ENCODE assay signal across 33 cellular contexts in genomic region chrX:151515233-151515632, GRCh38. TPM values are rescaled to one million over a fixed set of nuclear protein-coding genes. Genes with fewer than 3 reads are reported as not detected.
"Had no signal": no experiment of that assay in that cellular context is flagged by ENCODE, and none has a peak within 500 bp of the region (broad histone marks: within the 10 kb centered on the region; RNA-seq: fewer than 3 reads in every experiment).

No MANE protein-coding gene starts in this region.

- H3K4me1 ChIP-seq: ascending aorta, colonic mucosa had no signal

- ATAC-seq: activated CD4-positive, alpha-beta T cell treated with anti-CD3 and anti-CD28 coated beads for 36 hours; activated CD4-positive, CD25-positive, alpha-beta regulatory T cell treated with anti-CD3 and anti-CD28 coated beads, Interleukin-2, amount 50 U/mL, for 24 hours; activated CD8-positive, alpha-beta T cell treated with anti-CD3 and anti-CD28 coated beads, Interleukin-2, amount 10 ng/mL, durations not matched to agents 7 days and 5 days; Right ventricle myocardium inferior; WTC11 had no signal

- H3K27me3 ChIP-seq: ascending aorta, cardiac muscle cell, colonic mucosa, MG63 had no signal

- DNase-seq: activated CD4-positive, alpha-beta T cell treated with anti-CD3 and anti-CD28 coated beads for 36 hours; activated CD4-positive, alpha-beta T cell treated with anti-CD3 and anti-CD28 coated beads, Interleukin-2, amount 10 ng/mL, durations not matched to agents 7 days and 5 days; activated CD4-positive, alpha-beta T cell treated with anti-CD3 and anti-CD28 coated beads, Interleukin-2, amount 50 U/mL, for 48 hours; activated CD8-positive, alpha-beta T cell treated with anti-CD3 and anti-CD28 coated beads, Interleukin-2, amount 10 ng/mL, durations not matched to agents 7 days and 5 days; activated gamma-delta T cell; activated naive CD4-positive, alpha-beta T cell treated with Interleukin-2 at 50 U/mL for 16 hours; activated naive CD8-positive, alpha-beta T cell treated with anti-CD3 and anti-CD28 coated beads, Interleukin-2, amount 10 ng/mL, durations not matched to agents 7 days and 5 days; activated T-cell treated with anti-CD3 and anti-CD28 coated beads, Interleukin-2, amount 50 U/mL, for 24 hours; amygdala; colonic mucosa; Kasumi-1; MG63; NCI-H1105 treated with DMSO at 0.1 percent for 48 hours; NCI-H1436; NCI-H1694; NCI-H1930; NCI-H2081 treated with DMSO at 0.1 percent for 48 hours; NCI-H226; NCI-H446 treated with DMSO at 0.1 percent for 48 hours; NCI-H524 treated with DMSO at 0.1 percent for 48 hours; NK-92 treated with Interleukin-12 subunit alpha and Interleukin-12 subunit beta, amount 100 ng/mL, for 24 hours; PC-9; SIG-M5 had no signal

- H2AFZ ChIP-seq: PC-9 had no signal

- H3K36me3 ChIP-seq: ascending aorta, cardiac muscle cell, colonic mucosa, MG63 had no signal

- H3K9me3 ChIP-seq: ascending aorta, colonic mucosa, MG63 had no signal

- H3K27ac ChIP-seq: ascending aorta, cardiac muscle cell, colonic mucosa, PC-9, RWPE1 had no signal

- H3K4me2 ChIP-seq: PC-9 had no signal

- H3K4me3 ChIP-seq: ascending aorta, cardiac muscle cell, colonic mucosa, MG63, PC-9 had no signal

RNA-seq across cellular contexts. Expression of gene PASD1, which starts 48.2 kb away (rescaled TPM):
- total RNA-seq: activated CD4-positive, alpha-beta T cell treated with anti-CD3 and anti-CD28 coated beads for 36 hours; activated CD4-positive, alpha-beta T cell treated with anti-CD3 and anti-CD28 coated beads, Interleukin-2, amount 10 ng/mL, durations not matched to agents 7 days and 5 days; activated CD8-positive, alpha-beta T cell treated with anti-CD3 and anti-CD28 coated beads, Interleukin-2, amount 10 ng/mL, durations not matched to agents 7 days and 5 days; activated naive CD8-positive, alpha-beta T cell treated with anti-CD3 and anti-CD28 coated beads, Interleukin-2, amount 10 ng/mL, durations not matched to agents 7 days and 5 days; activated T-helper 2 cell treated with anti-CD3 and anti-CD28 coated beads, Interferon-gamma antibody, Interleukin-2, Interleukin-4, amounts not matched to agents 10 μg/mL and 5 μg/mL and 100 μg/mL, durations not matched to agents 14 hours and 24 hours and 36 hours; ascending aorta; chondrocyte; colonic mucosa; PC-9; Right ventricle myocardium inferior; T-helper 1 cell treated with Interleukin-12 subunit alpha and Interleukin-12 subunit beta and Interleukin-4 antibody, amounts not matched to agents 30 ng/mL and 1 ng/mL, for 36 hours; T-helper 2 cell treated with Interferon-gamma antibody and Interleukin-4, amounts not matched to agents 100 ng/mL and 5 ng/mL, for 36 hours; WTC11 had no signal
